ENCODE assay signal across 2 cellular contexts in genomic region chrX:21725498-21725897, GRCh38.
TF ChIP-seq lines count a peak whose summit lies in the region.

No MANE protein-coding gene starts in this region.

TF ChIP-seq in GM23338, 12 proteins besides CTCF, POLR2A, EP300 and RAD21:
- TF ChIP-seq ZNF331 (CRISPR knock-in tag; IDR thresholded peaks at IDR 0.05; ENCODE audit: low read depth) (no peak), STAT1 (IDR thresholded peaks at IDR 0.05; ENCODE audit: unreplicated experiment) (no peak), POLR2AphosphoS5 (IDR thresholded peaks at IDR 0.05; ENCODE audit: low read depth) (no peak), REST (IDR thresholded peaks at IDR 0.05; ENCODE audit: unreplicated experiment) (no peak), ETS1 (IDR thresholded peaks at IDR 0.05) (no peak), EZH2 (IDR thresholded peaks at IDR 0.05; ENCODE audit: low read depth, unreplicated experiment) (no peak), ZNF462 (CRISPR knock-in tag; IDR thresholded peaks at IDR 0.05) (no peak), CREB1 (CRISPR knock-in tag; IDR thresholded peaks at IDR 0.05; ENCODE audit: low read depth) (no peak), ZNF114 (CRISPR knock-in tag; IDR thresholded peaks at IDR 0.05) (no peak), JUNB (IDR thresholded peaks at IDR 0.05; ENCODE audit: unreplicated experiment) (no peak), NANOG (IDR thresholded peaks at IDR 0.05; ENCODE audit: borderline replicate concordance) (no peak), EZH2phosphoT487 (IDR thresholded peaks at IDR 0.05; ENCODE audit: unreplicated experiment) (no peak)

TF ChIP-seq in H1, 55 proteins besides CTCF, POLR2A, EP300 and RAD21:
- TF ChIP-seq RFX5 (IDR thresholded peaks at IDR 0.05; ENCODE audit: borderline replicate concordance, low read depth, low read length) (no peak), RXRA (IDR thresholded peaks at IDR 0.05; ENCODE audit: insufficient read depth, low read depth, low read length) (no peak), CHD2 (IDR thresholded peaks at IDR 0.05; ENCODE audit: low read length) (no peak), HDAC6 (IDR thresholded peaks at IDR 0.05; ENCODE audit: low read depth, low read length) (no peak), POLR2AphosphoS5 (IDR thresholded peaks at IDR 0.05; ENCODE audit: low read depth, low read length) (no peak), SP4 (IDR thresholded peaks at IDR 0.05; ENCODE audit: low read length) (no peak), GABPA (IDR thresholded peaks at IDR 0.05; ENCODE audit: borderline replicate concordance, insufficient read depth, low read length) (no peak), CHD1 (IDR thresholded peaks at IDR 0.05; ENCODE audit: low read depth, low read length) (no peak), SRF (IDR thresholded peaks at IDR 0.05; ENCODE audit: low read depth, low read length) (no peak), CBX5 (IDR thresholded peaks at IDR 0.05; ENCODE audit: low read depth, low read length) (no peak), GTF2F1 (IDR thresholded peaks at IDR 0.05; ENCODE audit: borderline replicate concordance, low read depth, low read length) (no peak), BRCA1 (IDR thresholded peaks at IDR 0.05; ENCODE audit: low read depth, low read length) (no peak)
- TF ChIP-seq, protein P1, sequence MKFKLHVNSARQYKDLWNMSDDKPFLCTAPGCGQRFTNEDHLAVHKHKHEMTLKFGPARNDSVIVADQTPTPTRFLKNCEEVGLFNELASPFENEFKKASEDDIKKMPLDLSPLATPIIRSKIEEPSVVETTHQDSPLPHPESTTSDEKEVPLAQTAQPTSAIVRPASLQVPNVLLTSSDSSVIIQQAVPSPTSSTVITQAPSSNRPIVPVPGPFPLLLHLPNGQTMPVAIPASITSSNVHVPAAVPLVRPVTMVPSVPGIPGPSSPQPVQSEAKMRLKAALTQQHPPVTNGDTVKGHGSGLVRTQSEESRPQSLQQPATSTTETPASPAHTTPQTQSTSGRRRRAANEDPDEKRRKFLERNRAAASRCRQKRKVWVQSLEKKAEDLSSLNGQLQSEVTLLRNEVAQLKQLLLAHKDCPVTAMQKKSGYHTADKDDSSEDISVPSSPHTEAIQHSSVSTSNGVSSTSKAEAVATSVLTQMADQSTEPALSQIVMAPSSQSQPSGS (IDR thresholded peaks at IDR 0.05; ENCODE audit: low read length), result no peak
